ENCODE assay signal across 20 cellular contexts in the genomic region with DNA sequence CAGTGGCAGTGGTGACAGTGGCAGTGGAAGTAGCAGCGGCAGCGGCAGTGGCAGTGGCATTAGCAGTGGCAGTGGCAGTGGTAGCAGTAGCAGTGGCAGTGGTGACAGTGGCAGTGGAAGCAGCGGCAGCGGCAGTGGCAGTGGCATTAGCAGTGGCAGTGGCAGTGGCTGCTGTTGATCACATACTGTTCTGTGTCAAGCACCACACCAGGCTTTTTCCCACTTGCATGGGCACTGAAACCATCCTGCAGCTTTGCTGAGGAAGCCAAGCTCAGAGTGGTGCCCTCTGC. TPM values are rescaled to one million over a fixed set of nuclear protein-coding genes. Genes with fewer than 3 reads are reported as not detected.
"Had no signal": no experiment of that assay in that cellular context is flagged by ENCODE, and none has a peak within 500 bp of the region (broad histone marks: within the 10 kb centered on the region; RNA-seq: fewer than 3 reads in every experiment).

No MANE protein-coding gene starts in this region.

RNA-seq across cellular contexts. Expression of a gene that starts 1.3 kb away (rescaled TPM):
- total RNA-seq: activated CD4-positive, alpha-beta memory T cell treated with anti-CD3 and anti-CD28 coated beads for 36 hours; activated CD4-positive, alpha-beta T cell treated with anti-CD3 and anti-CD28 coated beads for 36 hours; activated CD4-positive, alpha-beta T cell treated with anti-CD3 and anti-CD28 coated beads, Interleukin-2, amount 10 ng/mL, durations not matched to agents 24 days and 14 days; activated CD8-positive, alpha-beta memory T cell treated with anti-CD3 and anti-CD28 coated beads for 36 hours; activated CD8-positive, alpha-beta memory T cell treated with anti-CD3 and anti-CD28 coated beads, Interleukin-2, amount 10 ng/mL, durations not matched to agents 7 days and 5 days; activated CD8-positive, alpha-beta T cell treated with anti-CD3 and anti-CD28 coated beads, Interleukin-2, amount 10 ng/mL, durations not matched to agents 7 days and 5 days; activated naive CD4-positive, alpha-beta T cell treated with anti-CD3 and anti-CD28 coated beads for 36 hours; activated naive CD8-positive, alpha-beta T cell treated with anti-CD3 and anti-CD28 coated beads for 36 hours; activated T-helper 1 cell treated with anti-CD3 and anti-CD28 coated beads, Interleukin-12 subunit alpha, Interleukin-12 subunit beta, Interleukin-2, Interleukin-4 antibody, amounts not matched to agents 30 ng/mL and 10 ng/mL and 1 ng/mL, durations not matched to agents 14 hours and 24 hours and 36 hours; activated T-helper 2 cell treated with anti-CD3 and anti-CD28 coated beads, Interferon-gamma antibody, Interleukin-2, Interleukin-4, amounts not matched to agents 10 μg/mL and 5 μg/mL and 100 μg/mL, durations not matched to agents 14 hours and 24 hours and 36 hours; adrenal gland; aorta; chondrocyte; dermis blood vessel endothelial cell; esophagus muscularis mucosa; foreskin keratinocyte; gastrocnemius medialis; heart left ventricle; T-helper 1 cell treated with Interleukin-12 subunit alpha and Interleukin-12 subunit beta and Interleukin-4 antibody, amounts not matched to agents 30 ng/mL and 1 ng/mL, for 36 hours had no signal
- polyA plus RNA-seq: adrenal gland, foreskin keratinocyte, heart left ventricle had no signal

RNA-seq across cellular contexts. Expression of a gene that starts 49.8 kb away (rescaled TPM):
- total RNA-seq: activated CD4-positive, alpha-beta memory T cell treated with anti-CD3 and anti-CD28 coated beads for 36 hours; activated CD4-positive, alpha-beta T cell treated with anti-CD3 and anti-CD28 coated beads for 36 hours; activated CD4-positive, alpha-beta T cell treated with anti-CD3 and anti-CD28 coated beads, Interleukin-2, amount 10 ng/mL, durations not matched to agents 24 days and 14 days; activated CD8-positive, alpha-beta memory T cell treated with anti-CD3 and anti-CD28 coated beads for 36 hours; activated CD8-positive, alpha-beta memory T cell treated with anti-CD3 and anti-CD28 coated beads, Interleukin-2, amount 10 ng/mL, durations not matched to agents 7 days and 5 days; activated CD8-positive, alpha-beta T cell treated with anti-CD3 and anti-CD28 coated beads, Interleukin-2, amount 10 ng/mL, durations not matched to agents 7 days and 5 days; activated naive CD4-positive, alpha-beta T cell treated with anti-CD3 and anti-CD28 coated beads for 36 hours; activated naive CD8-positive, alpha-beta T cell treated with anti-CD3 and anti-CD28 coated beads for 36 hours; activated T-helper 1 cell treated with anti-CD3 and anti-CD28 coated beads, Interleukin-12 subunit alpha, Interleukin-12 subunit beta, Interleukin-2, Interleukin-4 antibody, amounts not matched to agents 30 ng/mL and 10 ng/mL and 1 ng/mL, durations not matched to agents 14 hours and 24 hours and 36 hours; activated T-helper 2 cell treated with anti-CD3 and anti-CD28 coated beads, Interferon-gamma antibody, Interleukin-2, Interleukin-4, amounts not matched to agents 10 μg/mL and 5 μg/mL and 100 μg/mL, durations not matched to agents 14 hours and 24 hours and 36 hours; body of pancreas; chondrocyte; dermis blood vessel endothelial cell; foreskin keratinocyte; gastrocnemius medialis; T-helper 1 cell treated with Interleukin-12 subunit alpha and Interleukin-12 subunit beta and Interleukin-4 antibody, amounts not matched to agents 30 ng/mL and 1 ng/mL, for 36 hours had no signal
- polyA plus RNA-seq: foreskin keratinocyte had no signal
